35 cellular contexts compared by ENCODE assay signal in the genomic region with DNA sequence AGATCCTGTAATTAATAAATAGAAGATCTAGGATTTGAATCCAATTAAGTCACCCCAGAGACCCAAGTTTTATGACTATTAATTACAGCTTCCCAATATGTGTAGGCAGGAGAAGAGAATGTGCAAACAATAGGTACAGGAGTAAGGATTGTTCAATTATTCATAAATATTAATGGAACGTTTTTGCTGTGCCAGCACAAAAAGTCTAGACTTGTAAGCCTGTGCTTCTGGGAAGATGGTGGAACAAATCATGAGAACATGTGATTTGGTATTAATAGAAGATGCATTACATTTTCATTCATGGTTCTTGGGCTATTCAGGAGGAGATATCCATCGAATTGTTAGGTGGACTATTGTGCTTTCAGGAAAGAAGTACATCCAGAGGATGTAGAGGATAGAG.
DNase-seq lines count a peak whose midpoint lies in the region; ATAC-seq, FAIRE-seq and TF ChIP-seq lines count a peak whose summit lies in the region.
"Had no signal": no experiment of that assay in that cellular context is flagged by ENCODE, and none has a peak within 500 bp of the region (broad histone marks: within the 10 kb centered on the region; RNA-seq: fewer than 3 reads in every experiment).

No MANE protein-coding gene starts in this region.

- no peak overlapping the region for H2AK9ac ChIP-seq in IMR-90 (replicated peaks; ENCODE audit: low read depth, low read length, poor library complexity)

- no peak for ATAC-seq in HepG2
- ATAC-seq in right lobe of liver, result no peak
- ATAC-seq in A549, result no peak
- ATAC-seq in IMR-90 (ENCODE audit: low read depth), result no peak
- ATAC-seq: CD8-positive, alpha-beta T cell had no signal

- CTCF ChIA-PET in HepG2 (lab: Yijun Ruan, JAX; ENCODE audit: low intra/inter-chr PET ratio, low total read pairs) (no interaction called here), A549 (lab: Yijun Ruan, JAX) (no interaction called here), IMR-90 (lab: Yijun Ruan, JAX) (no interaction called here)

- FAIRE-seq in HepG2 (lab: Jason Lieb, UNC), result no peak
- FAIRE-seq in A549 (lab: Jason Lieb, UNC), result no peak
- FAIRE-seq: A204.1, D721Med had no signal

- H3K27me3 ChIP-seq in HepG2 (ENCODE audit: control insufficient read depth in 1 of 2, insufficient read depth in 2 of 2, low read length in 2 of 2) (no peaks in the 10 kb centered on the region), right lobe of liver (no peaks in the 10 kb centered on the region), IMR-90 (ENCODE audit: control insufficient read depth, insufficient read depth, low read length) (no peaks in the 10 kb centered on the region), adrenal gland (no peaks in the 10 kb centered on the region)
- H3K27me3 ChIP-seq: BE2C; BLaER1; BLaER1 treated with 17β-estradiol and CSF1 and Interleukin-3, amounts not matched to agents 10 nM and 100 nM had no signal

- no peak for TF ChIP-seq EP300 in HepG2 (IDR thresholded peaks at IDR 0.05; ENCODE audit: low read depth in 2 of 2, low read length in 2 of 2)
- no peak for TF ChIP-seq EP300 in HepG2 (CRISPR knock-in tag; IDR thresholded peaks at IDR 0.05; ENCODE audit: borderline replicate concordance)
- TF ChIP-seq EP300 in A549 (IDR thresholded peaks at IDR 0.05), result no peak

- no peaks in the 10 kb centered on the region for H3K36me3 Mint-ChIP-seq in HFFc6 (ENCODE audit: low read depth)
- H3K36me3 Mint-ChIP-seq: CD14-positive monocyte; CD4-positive, alpha-beta memory T cell; CD4-positive, CD25-positive, alpha-beta regulatory T cell; CD8-positive, alpha-beta memory T cell; CD8-positive, alpha-beta T cell had no signal

- no peaks in the 10 kb centered on the region for H3K9me1 ChIP-seq in IMR-90 (ENCODE audit: insufficient read depth, low read length)

- TF ChIP-seq POLR2A in HepG2 (IDR thresholded peaks at IDR 0.05; ENCODE audit: insufficient read depth in 1 of 2, low read depth in 2 of 2, low read length in 2 of 2) (no peak), right lobe of liver (IDR thresholded peaks at IDR 0.05) (no peak), A549 (IDR thresholded peaks at IDR 0.05; ENCODE audit: low read length) (no peak), IMR-90 (IDR thresholded peaks at IDR 0.05; ENCODE audit: low read depth, low read length) (no peak), adrenal gland (IDR thresholded peaks at IDR 0.05) (no peak)

- H3K27ac Mint-ChIP-seq in HFFc6, result no peak overlapping the region
- H3K27ac Mint-ChIP-seq: B cell; CD14-positive monocyte; CD4-positive, alpha-beta memory T cell; CD4-positive, alpha-beta T cell; CD4-positive, CD25-positive, alpha-beta regulatory T cell; CD8-positive, alpha-beta memory T cell; CD8-positive, alpha-beta T cell had no signal

- H3K4me3 Mint-ChIP-seq in HFFc6, result peak overlapping the region; percentile 1; the same call in 1 of the 2 replicates
- H3K4me3 Mint-ChIP-seq: B cell; CD14-positive monocyte; CD4-positive, alpha-beta memory T cell; CD4-positive, alpha-beta T cell; CD4-positive, CD25-positive, alpha-beta regulatory T cell; CD8-positive, alpha-beta memory T cell; CD8-positive, alpha-beta T cell had no signal

- dilution Hi-C loops in IMR-90 (cut with HindIII; ENCODE audit: low sequenced_read_pairs, unreplicated experiment), result no loop called here

- no peak overlapping the region for H4K8ac ChIP-seq in IMR-90 (ENCODE audit: low read depth in 2 of 2, low read length in 2 of 2)

- H3K27me3 Mint-ChIP-seq in HFFc6 (ENCODE audit: insufficient read depth), result no peaks in the 10 kb centered on the region
- H3K27me3 Mint-ChIP-seq: B cell; CD4-positive, alpha-beta memory T cell; CD4-positive, alpha-beta T cell; CD4-positive, CD25-positive, alpha-beta regulatory T cell; CD8-positive, alpha-beta memory T cell had no signal

- no peaks in the 10 kb centered on the region for H3K79me2 ChIP-seq in HepG2 (ENCODE audit: insufficient read depth, low read length)

- WGBS in HepG2 (ENCODE audit: low lambda C conversion rate), result 34% methylated on average over 2 of the region's 2 CpGs
- 21% methylated on average over 2 of the region's 2 CpGs for WGBS in right lobe of liver (ENCODE audit: insufficient coverage, low coverage, low lambda C conversion rate, missing lambda C conversion rate)
- 0% methylated on average over 2 of the region's 2 CpGs for WGBS in A549 (ENCODE audit: missing lambda C conversion rate)
- no CpG with 5 or more reads among the region's 2 CpGs for WGBS in IMR-90 (ENCODE audit: extremely low coverage in 2 of 2, insufficient read length in 1 of 2), 2 experiments
- whole genome bisulfite sequencing in adrenal gland, 4 donors, result 38 to 63% (median 53%) methylated on average over 2 of the region's 2 CpGs

- H4K20me1 ChIP-seq in HepG2 (ENCODE audit: insufficient read depth, low read length), result no peaks in the 10 kb centered on the region
- no peaks in the 10 kb centered on the region for H4K20me1 ChIP-seq in IMR-90 (ENCODE audit: insufficient read depth, low read length)
- H4K20me1 ChIP-seq: BLaER1; BLaER1 treated with 17β-estradiol and CSF1 and Interleukin-3, amounts not matched to agents 10 nM and 100 nM had no signal

- H2BK5ac ChIP-seq in IMR-90 (ENCODE audit: low read depth, low read length, poor library complexity, severe bottlenecking), result no peak overlapping the region

- POLR2A ChIA-PET in HepG2 (lab: Yijun Ruan, JAX), result no interaction called here
- POLR2A ChIA-PET in A549 (lab: Yijun Ruan, JAX), result no interaction called here
- POLR2A ChIA-PET in IMR-90 (lab: Charles Lee; ENCODE audit: unreplicated experiment), result no interaction called here

- H3K4me1 ChIP-seq in HepG2 (ENCODE audit: insufficient read depth, low read length) (peaks cover 26% of the 10 kb centered on the region), right lobe of liver (no peaks in the 10 kb centered on the region), A549 (no peaks in the 10 kb centered on the region), IMR-90 (ENCODE audit: control insufficient read depth, insufficient read depth, low read length) (no peaks in the 10 kb centered on the region), adrenal gland (replicated peaks in 1 of 2) (no peaks in the 10 kb centered on the region)
- H3K4me1 ChIP-seq: BE2C; BLaER1; BLaER1 treated with 17β-estradiol and CSF1 and Interleukin-3, amounts not matched to agents 10 nM and 100 nM; Caco-2 had no signal

- no peak for DNase-seq in HepG2 (ENCODE audit: low spot score)
- no peak for DNase-seq in right lobe of liver
- DNase-seq in A549 (ENCODE audit: low read depth in 1 of 2, low spot score in 1 of 2), result no peak
- DNase-seq in HFFc6, result no peak
- no peak for DNase-seq in IMR-90
- no peak for DNase-seq in adrenal gland
- DNase-seq in NCI-H748 (lab: John Stamatoyannopoulos, UW; ENCODE audit: unreplicated experiment), result no peak
- no peak for DNase-seq in C1 segment of cervical spinal cord (lab: John Stamatoyannopoulos, UW)
- DNase-seq: 8988T; ACHN; AML-193; BE2C; Caco-2; Calu3; CD4-positive, alpha-beta memory T cell; CD4-positive, alpha-beta T cell; CD4-positive, CD25-positive, alpha-beta regulatory T cell; CD8-positive, alpha-beta memory T cell; CD8-positive, alpha-beta T cell; COR-L47; DMS 273 treated with DMSO at 0.1 percent for 48 hours; DMS153; DMS53; DMS79; DMS79 treated with DMSO at 0.1 percent for 48 hours; DND-41; EL had no signal

- H3K4ac ChIP-seq in IMR-90 (ENCODE audit: low read depth, low read length), result no peak overlapping the region

- H3K4me2 ChIP-seq in HepG2 (ENCODE audit: low read depth, low read length) (no peak overlapping the region), A549 (no peak overlapping the region), IMR-90 (ENCODE audit: low read depth, low read length) (no peak overlapping the region)
- H3K4me2 ChIP-seq: BLaER1; BLaER1 treated with 17β-estradiol and CSF1 and Interleukin-3, amounts not matched to agents 10 nM and 100 nM had no signal

- no peak overlapping the region for H3K23ac ChIP-seq in IMR-90 (ENCODE audit: low read depth, low read length)

- H2AFZ ChIP-seq in HepG2 (ENCODE audit: low read length) (no peak overlapping the region), IMR-90 (replicated peaks; ENCODE audit: low read length, poor library complexity) (no peak overlapping the region)

- H3K27ac ChIP-seq in HepG2 (ENCODE audit: extremely low read length, insufficient read depth, low read length) (no peak overlapping the region), right lobe of liver (no peak overlapping the region), A549 (no peak overlapping the region), IMR-90 (ENCODE audit: insufficient read depth, low read length) (no peak overlapping the region), adrenal gland (no peak overlapping the region)
- H3K27ac ChIP-seq: 22Rv1; BLaER1; BLaER1 treated with 17β-estradiol and CSF1 and Interleukin-3, amounts not matched to agents 10 nM and 100 nM; C4-2B had no signal

- H3K4me1 Mint-ChIP-seq in HFFc6 (ENCODE audit: low read depth), result peaks cover 24% of the 10 kb centered on the region; the same call in 1 of the 2 replicates
- H3K4me1 Mint-ChIP-seq: B cell; CD14-positive monocyte; CD4-positive, alpha-beta memory T cell; CD4-positive, CD25-positive, alpha-beta regulatory T cell; CD8-positive, alpha-beta memory T cell had no signal

- no peak overlapping the region for H3K14ac ChIP-seq in IMR-90 (replicated peaks; ENCODE audit: low read depth, low read length)

- H3K56ac ChIP-seq in IMR-90 (ENCODE audit: extremely low read depth, insufficient read depth, low read length), result no peak overlapping the region

- no peaks in the 10 kb centered on the region for H3K36me3 ChIP-seq in HepG2 (replicated peaks in 1 of 2; ENCODE audit: control insufficient read depth in 1 of 2, insufficient read depth in 2 of 2, low read length in 2 of 2)
- no peaks in the 10 kb centered on the region for H3K36me3 ChIP-seq in right lobe of liver
- H3K36me3 ChIP-seq in IMR-90 (ENCODE audit: control insufficient read depth, insufficient read depth, low read length), result no peaks in the 10 kb centered on the region
- H3K36me3 ChIP-seq in adrenal gland (replicated peaks in 1 of 2), result no peaks in the 10 kb centered on the region
- H3K36me3 ChIP-seq: BE2C; BLaER1; BLaER1 treated with 17β-estradiol and CSF1 and Interleukin-3, amounts not matched to agents 10 nM and 100 nM had no signal

- H3K4me3 ChIP-seq in HepG2 (replicated peaks in 1 of 3; ENCODE audit: insufficient read depth in 1 of 3, low read depth in 2 of 3, low read length in 3 of 3), result no peak overlapping the region
- no peak overlapping the region for H3K4me3 ChIP-seq in right lobe of liver
- no peak overlapping the region for H3K4me3 ChIP-seq in A549
- no peak overlapping the region for H3K4me3 ChIP-seq in IMR-90 (ENCODE audit: insufficient read depth, low read depth, low read length)
- H3K4me3 ChIP-seq in adrenal gland, result no peak overlapping the region
- H3K4me3 ChIP-seq: BLaER1; BLaER1 treated with 17β-estradiol and CSF1 and Interleukin-3, amounts not matched to agents 10 nM and 100 nM had no signal

- H3K18ac ChIP-seq in IMR-90 (ENCODE audit: low read depth, low read length), result no peak overlapping the region

- H4K5ac ChIP-seq in IMR-90 (ENCODE audit: low read depth, low read length), result no peak overlapping the region

- in situ Hi-C loops in HepG2 (cut with HindIII; ENCODE audit: extremely low pct_ligation_motif_present, low pct_unique_long_range_greater_than_20kb) (no loop called here), IMR-90 (cut with MboI; ENCODE audit: low sequenced_read_pairs) (no loop called here)

- BruUV-seq in HepG2 (replicated peaks; lab: Mats Ljungman, UMichigan) (no TSS peak), IMR-90 (replicated peaks; lab: Mats Ljungman, UMichigan) (no TSS peak)

- H2BK20ac ChIP-seq in IMR-90 (ENCODE audit: low read depth, low read length), result no peak overlapping the region

- no peak overlapping the region for H2AK5ac ChIP-seq in IMR-90 (ENCODE audit: low read depth, low read length)

- H2BK15ac ChIP-seq in IMR-90 (ENCODE audit: low read depth, low read length), result no peak overlapping the region

- H3K79me1 ChIP-seq in IMR-90 (ENCODE audit: low read depth in 1 of 2, low read length in 2 of 2), result no peaks in the 10 kb centered on the region

- H3K9me3 ChIP-seq in HepG2 (ENCODE audit: low read length), result peaks cover 20% of the 10 kb centered on the region
- H3K9me3 ChIP-seq in right lobe of liver, result no peaks in the 10 kb centered on the region
- no peaks in the 10 kb centered on the region for H3K9me3 ChIP-seq in A549
- H3K9me3 ChIP-seq in IMR-90 (ENCODE audit: control insufficient read depth, insufficient read depth, low read length), result no peaks in the 10 kb centered on the region
- H3K9me3 ChIP-seq in adrenal gland (replicated peaks in 1 of 3), result no peaks in the 10 kb centered on the region
- H3K9me3 ChIP-seq: BE2C; BLaER1; BLaER1 treated with 17β-estradiol and CSF1 and Interleukin-3, amounts not matched to agents 10 nM and 100 nM; Caco-2 had no signal

- intact Hi-C loops in HepG2 (cut with micrococcal nuclease; ENCODE audit: unreplicated experiment), result no loop called here
- intact Hi-C loops in right lobe of liver (cut with DNase I), result no loop called here
- intact Hi-C loops in IMR-90 (cut with micrococcal nuclease), result no loop called here
- intact Hi-C loops in adrenal gland (cut with DNase I), result no loop called here

- H3K9ac ChIP-seq in HepG2 (ENCODE audit: insufficient read depth, low read depth, low read length) (no peak overlapping the region), IMR-90 (ENCODE audit: low read depth, low read length) (no peak overlapping the region)
- H3K9ac ChIP-seq: BLaER1; BLaER1 treated with 17β-estradiol and CSF1 and Interleukin-3, amounts not matched to agents 10 nM and 100 nM had no signal

- TF ChIP-seq CTCF in HepG2 (CRISPR knock-in tag; IDR thresholded peaks at IDR 0.05), result no peak
- no peak for TF ChIP-seq CTCF in right lobe of liver (IDR thresholded peaks at IDR 0.05)
- no peak for TF ChIP-seq CTCF in A549 (IDR thresholded peaks at IDR 0.05)
- no peak for TF ChIP-seq CTCF in HFFc6 (IDR thresholded peaks at IDR 0.05)
- TF ChIP-seq CTCF in IMR-90 (conservative IDR thresholded peaks at IDR 0.05; ENCODE audit: low read depth, low read length), result no peak
- no peak for TF ChIP-seq CTCF in adrenal gland (IDR thresholded peaks at IDR 0.05)

- H4K91ac ChIP-seq in IMR-90 (ENCODE audit: insufficient read depth, low read depth, low read length), result no peak overlapping the region

- H2BK120ac ChIP-seq in IMR-90 (ENCODE audit: low read depth, low read length), result no peak overlapping the region

- no peaks in the 10 kb centered on the region for H3K9me3 Mint-ChIP-seq in HFFc6

- no peak for TF ChIP-seq RAD21 in HepG2 (CRISPR knock-in tag; IDR thresholded peaks at IDR 0.05)
- TF ChIP-seq RAD21 in A549 (conservative IDR thresholded peaks at IDR 0.05 in 1 of 2, IDR thresholded peaks at IDR 0.05 in 1 of 2), result no peak
- no peak for TF ChIP-seq RAD21 in IMR-90 (IDR thresholded peaks at IDR 0.05; ENCODE audit: low read length)
